ENCODE assay signal across 19 cellular contexts in the genomic region with DNA sequence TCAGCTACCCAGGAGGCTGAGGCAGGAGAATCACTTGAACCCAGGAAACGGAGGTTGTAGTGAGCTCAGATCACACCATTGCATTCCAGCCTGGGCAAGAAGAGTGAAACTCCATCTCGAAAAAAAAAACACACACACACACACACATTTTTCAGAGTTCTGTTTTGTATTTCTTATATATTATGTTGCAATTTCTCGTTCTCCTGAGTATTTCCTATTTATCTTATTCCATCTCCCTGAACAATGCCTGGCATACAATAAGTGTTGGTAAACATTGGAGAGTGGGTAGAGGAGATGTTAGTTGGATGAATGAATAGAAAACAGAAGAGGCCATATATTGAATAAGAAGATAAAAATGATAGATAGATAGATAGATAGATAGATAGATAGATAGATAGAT.
DNase-seq lines count a peak whose midpoint lies in the region; TF ChIP-seq lines count a peak whose summit lies in the region.
"Had no signal": no experiment of that assay in that cellular context is flagged by ENCODE, and none has a peak within 500 bp of the region (broad histone marks: within the 10 kb centered on the region; RNA-seq: fewer than 3 reads in every experiment).

No MANE protein-coding gene starts in this region.

- H3K4me3 Mint-ChIP-seq in Caco-2 (ENCODE audit: unreplicated experiment) = no peak overlapping the region
- H3K4me3 Mint-ChIP-seq: CD4-positive, alpha-beta T cell; CD8-positive, alpha-beta T cell had no signal

- TF ChIP-seq CTCF in cardiac fibroblast (IDR thresholded peaks at IDR 0.05; ENCODE audit: low read depth, low read length) = no peak
- no peak for TF ChIP-seq CTCF in fibroblast of pulmonary artery (IDR thresholded peaks at IDR 0.05; ENCODE audit: low read length, missing control alignments)
- TF ChIP-seq CTCF in Caco-2 (IDR thresholded peaks at IDR 0.05; ENCODE audit: insufficient read depth in 1 of 2, low read depth in 1 of 2, low read length in 1 of 2, severe bottlenecking in 1 of 2, unreplicated experiment in 1 of 2) = no peak
- TF ChIP-seq CTCF in GM10248 (IDR thresholded peaks at IDR 0.05; ENCODE audit: control extremely low read depth, extremely low read depth, low read depth, missing control alignments) = no peak

- POLR2A ChIA-PET in Caco-2 (lab: Charles Lee) = no interaction called here
- POLR2A ChIA-PET in GM10248 (lab: Yijun Ruan, JAX) = no interaction called here

- H3K27me3 ChIP-seq in adipocyte (replicated peaks; ENCODE audit: control insufficient read depth, insufficient read depth, low read length) (no peaks in the 10 kb centered on the region), Caco-2 (replicated peaks; ENCODE audit: control insufficient read depth, insufficient read depth, low read length) (no peaks in the 10 kb centered on the region)
- H3K27me3 ChIP-seq: BE2C, BLaER1 had no signal

- H3K4me1 ChIP-seq in adipocyte (ENCODE audit: control insufficient read depth, insufficient read depth, low read length) = peaks cover 9% of the 10 kb centered on the region
- H3K4me1 ChIP-seq in Caco-2 = no peaks in the 10 kb centered on the region
- H3K4me1 ChIP-seq: BE2C, BLaER1 had no signal

- H3K9me3 ChIP-seq in adipocyte (ENCODE audit: control insufficient read depth, low read length) = no peaks in the 10 kb centered on the region
- H3K9me3 ChIP-seq in Caco-2 = no peaks in the 10 kb centered on the region
- H3K9me3 ChIP-seq: BE2C, BLaER1 had no signal

- H3K27me3 Mint-ChIP-seq in Caco-2 (ENCODE audit: insufficient read depth, unreplicated experiment) = peaks cover 7% of the 10 kb centered on the region

- peak; percentile 56 for DNase-seq in adipocyte (ENCODE audit: low read depth)
- DNase-seq in cardiac fibroblast (ENCODE audit: low read depth in 2 of 2) = peak; percentile 4 to 38
- DNase-seq in fibroblast of pulmonary artery (ENCODE audit: low read depth) = peak; percentile 55
- DNase-seq in hepatic stellate cell (ENCODE audit: low spot score) = no peak
- DNase-seq in Caco-2 = no peak
- no peak for DNase-seq in GM10248 (ENCODE audit: extremely low spot score)
- DNase-seq: 8988T; ACHN; BE2C; CD4-positive, alpha-beta T cell; CD8-positive, alpha-beta T cell; DMS 273 treated with DMSO at 0.1 percent for 48 hours; DMS153; DMS53; DMS79; DND-41; EL; GDM1 had no signal

- H3K9me3 Mint-ChIP-seq in Caco-2 (ENCODE audit: unreplicated experiment) = no peaks in the 10 kb centered on the region
- H3K9me3 Mint-ChIP-seq: CD4-positive, alpha-beta T cell; CD8-positive, alpha-beta T cell had no signal

- no peak overlapping the region for H3K9ac ChIP-seq in adipocyte (ENCODE audit: low read length)
- H3K9ac ChIP-seq: BLaER1 had no signal

- no peaks in the 10 kb centered on the region for H3K36me3 Mint-ChIP-seq in Caco-2 (ENCODE audit: insufficient read depth, unreplicated experiment)
- H3K36me3 Mint-ChIP-seq: CD8-positive, alpha-beta T cell had no signal

- intact Hi-C loops in Caco-2 (cut with micrococcal nuclease; ENCODE audit: unreplicated experiment) = no loop called here

- H3K27ac Mint-ChIP-seq in Caco-2 (ENCODE audit: unreplicated experiment) = no peak overlapping the region
- H3K27ac Mint-ChIP-seq: CD4-positive, alpha-beta T cell; CD8-positive, alpha-beta T cell had no signal

- no peaks in the 10 kb centered on the region for H3K4me1 Mint-ChIP-seq in Caco-2 (ENCODE audit: low read depth, unreplicated experiment)

- H3K4me3 ChIP-seq in adipocyte (ENCODE audit: low read length) (no peak overlapping the region), cardiac fibroblast (replicated peaks in 1 of 2; ENCODE audit: low read depth in 2 of 2, low read length in 2 of 2) (no peak overlapping the region), fibroblast of pulmonary artery (replicated peaks; ENCODE audit: low read depth, low read length) (no peak overlapping the region), Caco-2 (ENCODE audit: low read depth, low read length) (no peak overlapping the region)
- H3K4me3 ChIP-seq: BLaER1 had no signal

- H3K36me3 ChIP-seq in adipocyte (ENCODE audit: control insufficient read depth, insufficient read depth, low read length, severe bottlenecking) = no peaks in the 10 kb centered on the region
- no peaks in the 10 kb centered on the region for H3K36me3 ChIP-seq in Caco-2 (ENCODE audit: control insufficient read depth, insufficient read depth, low read length)
- H3K36me3 ChIP-seq: BE2C, BLaER1 had no signal

- no TSS peak for BruUV-seq in Caco-2 (replicated peaks; lab: Mats Ljungman, UMichigan)

- CTCF ChIA-PET in Caco-2 (lab: Charles Lee) (no interaction called here), GM10248 (lab: Yijun Ruan, JAX) (no interaction called here)

Comparison
In these comparisons a context has a peak if more than half of its experiments do, and no peak if none do; other contexts are left out.
1. DNase-seq: peak in adipocyte (single experiment), cardiac fibroblast (2 of 2) and fibroblast of pulmonary artery (single experiment); none in hepatic stellate cell (single experiment), Caco-2 (0 of 2) and GM10248 (single experiment).